ENCODE assay signal across 15 cellular contexts in genomic region chr19:34363930-34364329, GRCh38. TPM values are rescaled to one million over a fixed set of nuclear protein-coding genes. Genes with fewer than 3 reads are reported as not detected.
DNase-seq lines count a peak whose midpoint lies in the region; ATAC-seq and TF ChIP-seq lines count a peak whose summit lies in the region.
"Had no signal": no experiment of that assay in that cellular context is flagged by ENCODE, and none has a peak within 500 bp of the region (broad histone marks: within the 10 kb centered on the region; RNA-seq: fewer than 3 reads in every experiment).

No MANE protein-coding gene starts in this region.

- POLR2A ChIA-PET in RWPE1 (lab: Yijun Ruan, JAX; ENCODE audit: low non-redundant PET), result no interaction called here
- POLR2A ChIA-PET in MCF 10A (lab: Yijun Ruan, JAX), result interaction anchor here (0.6 kb wide), 1 partner anchor 131 kb away, joined by 3 read pairs; no protein-coding TSS in a partner anchor

- CTCF ChIA-PET in RWPE1 (lab: Yijun Ruan, JAX), result no interaction called here
- CTCF ChIA-PET in MCF 10A (lab: Yijun Ruan, JAX), result interaction anchor here (0.6 to 1.0 kb wide), 3 partner anchors 18 to 167 kb away, joined by 3 to 4 read pairs (median 3); no protein-coding TSS in a partner anchor

- peak overlapping the region; percentile 82 for H3K27ac ChIP-seq in RWPE1
- H3K27ac ChIP-seq: ovary had no signal

- TF ChIP-seq CTCF in RWPE1 (conservative IDR thresholded peaks at IDR 0.05; ENCODE audit: low read depth), result no peak
- TF ChIP-seq CTCF in type B pancreatic cell (conservative IDR thresholded peaks at IDR 0.05), result no peak
- no peak for TF ChIP-seq CTCF in MCF 10A (IDR thresholded peaks at IDR 0.05; ENCODE audit: unreplicated experiment)

- no peaks in the 10 kb centered on the region for H3K9me3 Mint-ChIP-seq in stimulated activated naive CD8-positive, alpha-beta T cell treated with anti-CD3 and anti-CD28 coated beads, Interleukin-15, Interleukin-2, amounts not matched to agents 100 ng/mL and 50 ng/mL, for 24 hours
- no peaks in the 10 kb centered on the region for H3K9me3 Mint-ChIP-seq in central memory CD8-positive, alpha-beta T cell
- no peaks in the 10 kb centered on the region for H3K9me3 Mint-ChIP-seq in type B pancreatic cell
- no peaks in the 10 kb centered on the region for H3K9me3 Mint-ChIP-seq in MCF 10A (ENCODE audit: unreplicated experiment)

- peaks cover 59% of the 10 kb centered on the region for H3K4me1 Mint-ChIP-seq in stimulated activated naive CD8-positive, alpha-beta T cell treated with anti-CD3 and anti-CD28 coated beads, Interleukin-15, Interleukin-2, amounts not matched to agents 100 ng/mL and 50 ng/mL, for 24 hours (ENCODE audit: low read depth)
- H3K4me1 Mint-ChIP-seq in central memory CD8-positive, alpha-beta T cell, result peaks cover 45% of the 10 kb centered on the region
- H3K4me1 Mint-ChIP-seq in type B pancreatic cell (ENCODE audit: unreplicated experiment) (peaks cover 32% of the 10 kb centered on the region), MCF 10A (ENCODE audit: insufficient read depth, unreplicated experiment) (peaks cover 40% of the 10 kb centered on the region)

- H3K27ac Mint-ChIP-seq in stimulated activated naive CD8-positive, alpha-beta T cell treated with anti-CD3 and anti-CD28 coated beads, Interleukin-15, Interleukin-2, amounts not matched to agents 100 ng/mL and 50 ng/mL, for 24 hours, result no peak overlapping the region
- no peak overlapping the region for H3K27ac Mint-ChIP-seq in central memory CD8-positive, alpha-beta T cell (ENCODE audit: low read depth)
- H3K27ac Mint-ChIP-seq in type B pancreatic cell, result no peak overlapping the region
- no peak overlapping the region for H3K27ac Mint-ChIP-seq in MCF 10A (ENCODE audit: low read depth, unreplicated experiment)

- H3K27me3 Mint-ChIP-seq in stimulated activated naive CD8-positive, alpha-beta T cell treated with anti-CD3 and anti-CD28 coated beads, Interleukin-15, Interleukin-2, amounts not matched to agents 100 ng/mL and 50 ng/mL, for 24 hours, result no peaks in the 10 kb centered on the region
- no peaks in the 10 kb centered on the region for H3K27me3 Mint-ChIP-seq in central memory CD8-positive, alpha-beta T cell
- no peaks in the 10 kb centered on the region for H3K27me3 Mint-ChIP-seq in type B pancreatic cell
- H3K27me3 Mint-ChIP-seq in MCF 10A (ENCODE audit: insufficient read depth, unreplicated experiment), result no peaks in the 10 kb centered on the region

- no peak for ATAC-seq in stimulated activated naive CD8-positive, alpha-beta T cell treated with anti-CD3 and anti-CD28 coated beads, Interleukin-15, Interleukin-2, amounts not matched to agents 100 U/mL and 50 U/mL, for 24 hours
- no peak for ATAC-seq in central memory CD8-positive, alpha-beta T cell (replicated peaks; ENCODE audit: extremely low read depth, poor library complexity, severe bottlenecking)
- no peak for ATAC-seq in HG02852 (IDR thresholded peaks at IDR 0.05; ENCODE audit: unreplicated experiment)

- peaks cover 33% of the 10 kb centered on the region for H3K36me3 Mint-ChIP-seq in stimulated activated naive CD8-positive, alpha-beta T cell treated with anti-CD3 and anti-CD28 coated beads, Interleukin-15, Interleukin-2, amounts not matched to agents 100 ng/mL and 50 ng/mL, for 24 hours (ENCODE audit: low read depth)
- H3K36me3 Mint-ChIP-seq in central memory CD8-positive, alpha-beta T cell (ENCODE audit: insufficient read depth), result peaks cover 9% of the 10 kb centered on the region
- peaks cover 10% of the 10 kb centered on the region for H3K36me3 Mint-ChIP-seq in type B pancreatic cell
- H3K36me3 Mint-ChIP-seq in MCF 10A (ENCODE audit: insufficient read depth, unreplicated experiment), result peaks cover 20% of the 10 kb centered on the region

- no TSS peak for BruUV-seq in MCF 10A (replicated peaks; lab: Mats Ljungman, UMichigan)

- peak overlapping the region; percentile 98 for H3K4me3 Mint-ChIP-seq in stimulated activated naive CD8-positive, alpha-beta T cell treated with anti-CD3 and anti-CD28 coated beads, Interleukin-15, Interleukin-2, amounts not matched to agents 100 ng/mL and 50 ng/mL, for 24 hours
- peak overlapping the region; percentile 93 for H3K4me3 Mint-ChIP-seq in central memory CD8-positive, alpha-beta T cell
- H3K4me3 Mint-ChIP-seq in type B pancreatic cell (peak overlapping the region; percentile 94), MCF 10A (ENCODE audit: unreplicated experiment) (no peak overlapping the region)

- intact Hi-C loops in MCF 10A (cut with micrococcal nuclease), result no loop called here

- DNase-seq in stimulated activated naive CD8-positive, alpha-beta T cell treated with anti-CD3 and anti-CD28 coated beads, Interleukin-15, Interleukin-2, amounts not matched to agents 100 U/mL and 50 U/mL, for 24 hours, result no peak
- DNase-seq in RWPE1 (ENCODE audit: low spot score), result no peak
- no peak for DNase-seq in central memory CD8-positive, alpha-beta T cell (ENCODE audit: low spot score in 2 of 2)
- DNase-seq in type B pancreatic cell (ENCODE audit: extremely low spot score, unreplicated experiment), result no peak
- no peak for DNase-seq in MCF 10A (ENCODE audit: unreplicated experiment)
- no peak for DNase-seq in NCI-H187 treated with DMSO at 0.1 percent for 48 hours (lab: John Stamatoyannopoulos, UW)
- DNase-seq: adrenal gland; effector memory CD4-positive, alpha-beta T cell; NCI-H2107; ovary; SK-N-SH; stimulated activated CD4-positive, alpha-beta T cell treated with anti-CD3 and anti-CD28 coated beads, Interleukin-4, amount 100 ng/mL, for 24 hours; tibial artery had no signal

RNA-seq across cellular contexts. Expression of gene GPI, which starts 1.1 kb away (rescaled TPM):
- 241 and 297 TPM in 2 replicates for total RNA-seq in type B pancreatic cell (ENCODE audit: low replicate concordance)
- total RNA-seq in MCF 10A (2022), result 139 and 201 TPM in 2 replicates

RNA-seq across cellular contexts. Expression of gene PDCD2L, which starts 40.3 kb away (rescaled TPM):
- total RNA-seq in type B pancreatic cell (ENCODE audit: low replicate concordance) (10.1 and 13.3 TPM in 2 replicates), MCF 10A (2022) (11.1 and 24.4 TPM in 2 replicates)
